ENCODE assay signal across 21 cellular contexts in the genomic region with DNA sequence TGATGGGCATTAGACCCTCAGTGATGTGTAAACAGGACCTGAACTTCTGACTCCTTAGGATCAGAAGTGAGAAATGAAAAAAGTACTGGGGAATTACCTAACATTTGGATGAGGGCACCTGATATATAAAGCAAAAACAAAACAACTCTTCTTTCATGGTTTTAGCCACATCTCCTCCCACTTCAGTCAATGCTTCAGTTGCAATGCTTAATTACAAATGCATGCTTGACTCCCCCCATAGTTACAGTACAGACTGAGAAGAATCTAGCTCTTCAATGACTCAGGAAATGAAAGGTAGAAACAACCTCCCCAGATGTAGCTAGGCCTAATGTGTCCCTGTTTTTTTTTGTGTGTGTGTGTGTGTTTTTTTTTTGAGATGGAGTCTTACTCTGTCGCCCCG.
DNase-seq lines count a peak whose midpoint lies in the region; ATAC-seq lines count a peak whose summit lies in the region.
"Had no signal": no experiment of that assay in that cellular context is flagged by ENCODE, and none has a peak within 500 bp of the region (broad histone marks: within the 10 kb centered on the region; RNA-seq: fewer than 3 reads in every experiment).

No MANE protein-coding gene starts in this region.

- no peak overlapping the region for H4K8ac ChIP-seq in mesendoderm (ENCODE audit: low read depth, low read length)

- no peak overlapping the region for H3K9ac ChIP-seq in mesendoderm (ENCODE audit: low read length)

- no peak overlapping the region for H3K56ac ChIP-seq in mesendoderm (ENCODE audit: low read length)

- no peaks in the 10 kb centered on the region for H3K4me1 ChIP-seq in mesendoderm (ENCODE audit: control insufficient read depth, low read depth, low read length)
- H3K4me1 ChIP-seq: ascending aorta had no signal

- no peak overlapping the region for H2AK5ac ChIP-seq in mesendoderm (ENCODE audit: low read length)

- H3K79me1 ChIP-seq in mesendoderm (ENCODE audit: low read length): no peaks in the 10 kb centered on the region

- no peak overlapping the region for H3K4ac ChIP-seq in mesendoderm (ENCODE audit: low read depth, low read length)

- no peaks in the 10 kb centered on the region for H3K79me2 ChIP-seq in mesendoderm (ENCODE audit: control insufficient read depth, insufficient read depth, low read length)

- peak; percentile 45 for ATAC-seq in GM18520 (IDR thresholded peaks at IDR 0.05; ENCODE audit: unreplicated experiment)
- peak; percentile 71 for ATAC-seq in GM21381 (IDR thresholded peaks at IDR 0.05; ENCODE audit: unreplicated experiment)
- peak; percentile 87 for ATAC-seq in HG02938 (IDR thresholded peaks at IDR 0.05; ENCODE audit: unreplicated experiment)
- peak; percentile 67 for ATAC-seq in HG03575 (IDR thresholded peaks at IDR 0.05; ENCODE audit: extremely low read depth, insufficient number of reproducible peaks, low FRiP score, unreplicated experiment)
- ATAC-seq: activated CD8-positive, alpha-beta memory T cell treated with anti-CD3 and anti-CD28 coated beads, Interleukin-2, amount 10 ng/mL, durations not matched to agents 7 days and 5 days; activated naive CD4-positive, alpha-beta T cell treated with anti-CD3 and anti-CD28 coated beads, Interleukin-2, amount 50 U/mL, for 72 hours; T-helper 17 cell had no signal

- no peak for DNase-seq in RPMI8226
- no peak for DNase-seq in NOMO-1 (lab: John Stamatoyannopoulos, UW; ENCODE audit: unreplicated experiment in 2 of 2)
- no peak for DNase-seq in HUDEP-2 (lab: John Stamatoyannopoulos, UW; ENCODE audit: unreplicated experiment in 76 of 76)
- DNase-seq in mesendoderm: no peak
- DNase-seq: ACHN; activated CD4-positive, alpha-beta T cell treated with anti-CD3 and anti-CD28 coated beads for 48 hours; activated CD8-positive, alpha-beta memory T cell treated with anti-CD3 and anti-CD28 coated beads, Interleukin-2, amount 10 ng/mL, durations not matched to agents 7 days and 5 days; C1 segment of cervical spinal cord; caudate nucleus; kidney glomerular epithelial cell; NCI-H1436; NCI-H510A treated with DMSO at 0.1 percent for 48 hours; T-helper 17 cell had no signal

- H3K27me3 ChIP-seq in mesendoderm (ENCODE audit: insufficient read depth, low read length, poor library complexity): no peaks in the 10 kb centered on the region
- H3K27me3 ChIP-seq: ascending aorta, neutrophil had no signal

- no peak overlapping the region for H3K18ac ChIP-seq in mesendoderm (ENCODE audit: low read length)

- no peak overlapping the region for H3K4me3 ChIP-seq in mesendoderm (ENCODE audit: low read length)
- H3K4me3 ChIP-seq: ascending aorta, lung had no signal

- no peak overlapping the region for H4K5ac ChIP-seq in mesendoderm (ENCODE audit: low read length)

- no peak overlapping the region for H3K23ac ChIP-seq in mesendoderm (ENCODE audit: low read length)

- no peak overlapping the region for H3K4me2 ChIP-seq in mesendoderm (ENCODE audit: low read length)

- WGBS in mesendoderm (ENCODE audit: extremely low coverage, insufficient coverage, low lambda C conversion rate): no CpG with 5 or more reads among the region's 2 CpGs

- no peaks in the 10 kb centered on the region for H3K36me3 ChIP-seq in mesendoderm (ENCODE audit: control insufficient read depth, insufficient read depth, low read length)
- H3K36me3 ChIP-seq: ascending aorta, neutrophil had no signal

- no peak overlapping the region for H3K27ac ChIP-seq in mesendoderm (ENCODE audit: low read depth, low read length)
- H3K27ac ChIP-seq: ascending aorta, neutrophil had no signal

- no peak overlapping the region for H2BK5ac ChIP-seq in mesendoderm (ENCODE audit: low read length)

- H2BK15ac ChIP-seq in mesendoderm (replicated peaks; ENCODE audit: low read depth): no peak overlapping the region

- H2BK120ac ChIP-seq in mesendoderm (ENCODE audit: low read depth, low read length): no peak overlapping the region
